ENCODE assay signal across 1 cellular context in the genomic region with DNA sequence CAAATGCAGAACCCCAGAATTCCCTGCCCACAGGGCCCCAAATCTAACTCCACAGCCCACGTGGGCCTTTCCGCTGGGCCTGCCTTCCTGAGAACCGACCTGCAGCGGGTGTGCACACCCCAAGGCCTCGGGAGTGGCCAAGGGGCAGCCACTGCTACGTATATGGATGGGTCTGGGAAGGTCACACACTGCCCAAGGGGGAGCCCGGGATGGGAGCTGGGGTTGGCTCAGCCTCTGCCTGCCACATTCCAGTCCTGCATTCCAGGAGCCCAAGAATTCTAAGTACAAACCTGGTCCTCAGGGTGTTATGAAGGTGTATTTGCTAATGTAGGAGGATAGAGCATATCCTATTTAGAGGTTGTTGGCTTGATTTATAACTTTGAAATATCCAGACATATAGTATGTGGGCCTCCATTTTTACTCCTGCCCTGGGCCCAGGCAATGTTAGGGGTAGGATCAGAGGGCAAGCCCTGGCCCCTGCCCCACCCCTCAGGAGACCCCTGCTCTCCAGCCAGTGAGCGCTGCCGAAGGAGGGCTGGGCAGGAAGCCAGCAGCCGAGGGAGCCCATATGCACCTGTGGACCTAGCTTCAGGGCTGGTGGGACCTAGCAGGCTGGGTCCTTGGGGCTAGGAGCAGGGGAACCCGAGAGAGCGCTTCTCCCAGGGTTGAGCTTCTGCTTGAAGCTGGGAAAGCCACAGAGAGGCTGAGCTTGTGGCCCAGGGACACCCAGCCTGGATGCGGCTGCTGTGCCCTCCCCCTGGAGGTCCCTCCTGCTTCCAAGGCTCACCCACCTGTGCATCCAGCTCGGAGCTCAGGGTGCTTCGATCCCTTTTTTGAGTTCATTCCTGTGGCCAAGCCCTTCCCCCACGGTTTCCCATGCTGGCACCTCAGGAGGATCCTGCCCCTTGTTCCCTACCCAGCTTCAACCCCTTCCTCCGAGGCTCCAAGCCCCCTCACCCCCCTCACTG.
TF ChIP-seq lines count a peak whose summit lies in the region.

No MANE protein-coding gene starts in this region.

TF ChIP-seq in K562, 482 proteins besides CTCF, POLR2A, EP300 and RAD21:
- TF ChIP-seq NR4A1 (CRISPR knock-in tag; IDR thresholded peaks at IDR 0.05) = no peak
- 0 out of 2 replicates have a peak, but pooled peaks have one; percentile 20 for TF ChIP-seq NR4A1 (tag; IDR thresholded peaks at IDR 0.05)
- TF ChIP-seq, protein P1, sequence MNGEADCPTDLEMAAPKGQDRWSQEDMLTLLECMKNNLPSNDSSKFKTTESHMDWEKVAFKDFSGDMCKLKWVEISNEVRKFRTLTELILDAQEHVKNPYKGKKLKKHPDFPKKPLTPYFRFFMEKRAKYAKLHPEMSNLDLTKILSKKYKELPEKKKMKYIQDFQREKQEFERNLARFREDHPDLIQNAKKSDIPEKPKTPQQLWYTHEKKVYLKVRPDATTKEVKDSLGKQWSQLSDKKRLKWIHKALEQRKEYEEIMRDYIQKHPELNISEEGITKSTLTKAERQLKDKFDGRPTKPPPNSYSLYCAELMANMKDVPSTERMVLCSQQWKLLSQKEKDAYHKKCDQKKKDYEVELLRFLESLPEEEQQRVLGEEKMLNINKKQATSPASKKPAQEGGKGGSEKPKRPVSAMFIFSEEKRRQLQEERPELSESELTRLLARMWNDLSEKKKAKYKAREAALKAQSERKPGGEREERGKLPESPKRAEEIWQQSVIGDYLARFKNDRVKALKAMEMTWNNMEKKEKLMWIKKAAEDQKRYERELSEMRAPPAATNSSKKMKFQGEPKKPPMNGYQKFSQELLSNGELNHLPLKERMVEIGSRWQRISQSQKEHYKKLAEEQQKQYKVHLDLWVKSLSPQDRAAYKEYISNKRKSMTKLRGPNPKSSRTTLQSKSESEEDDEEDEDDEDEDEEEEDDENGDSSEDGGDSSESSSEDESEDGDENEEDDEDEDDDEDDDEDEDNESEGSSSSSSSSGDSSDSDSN (IDR thresholded peaks at IDR 0.05; ENCODE audit: borderline replicate concordance in 1 of 2, low read depth in 2 of 2, low read length in 2 of 2) = no peak
- TF ChIP-seq U2AF2 (optimal IDR thresholded peaks at IDR 0.05; ENCODE audit: low read depth, low read length) = no peak
- TF ChIP-seq WHSC1 (IDR thresholded peaks at IDR 0.05; ENCODE audit: low read length) = peak; percentile 84
- TF ChIP-seq NFIC (IDR thresholded peaks at IDR 0.05) = peak; percentile 36
- no peak for TF ChIP-seq ZNF134 (CRISPR knock-in tag; conservative IDR thresholded peaks at IDR 0.05)
- TF ChIP-seq, protein P2, sequence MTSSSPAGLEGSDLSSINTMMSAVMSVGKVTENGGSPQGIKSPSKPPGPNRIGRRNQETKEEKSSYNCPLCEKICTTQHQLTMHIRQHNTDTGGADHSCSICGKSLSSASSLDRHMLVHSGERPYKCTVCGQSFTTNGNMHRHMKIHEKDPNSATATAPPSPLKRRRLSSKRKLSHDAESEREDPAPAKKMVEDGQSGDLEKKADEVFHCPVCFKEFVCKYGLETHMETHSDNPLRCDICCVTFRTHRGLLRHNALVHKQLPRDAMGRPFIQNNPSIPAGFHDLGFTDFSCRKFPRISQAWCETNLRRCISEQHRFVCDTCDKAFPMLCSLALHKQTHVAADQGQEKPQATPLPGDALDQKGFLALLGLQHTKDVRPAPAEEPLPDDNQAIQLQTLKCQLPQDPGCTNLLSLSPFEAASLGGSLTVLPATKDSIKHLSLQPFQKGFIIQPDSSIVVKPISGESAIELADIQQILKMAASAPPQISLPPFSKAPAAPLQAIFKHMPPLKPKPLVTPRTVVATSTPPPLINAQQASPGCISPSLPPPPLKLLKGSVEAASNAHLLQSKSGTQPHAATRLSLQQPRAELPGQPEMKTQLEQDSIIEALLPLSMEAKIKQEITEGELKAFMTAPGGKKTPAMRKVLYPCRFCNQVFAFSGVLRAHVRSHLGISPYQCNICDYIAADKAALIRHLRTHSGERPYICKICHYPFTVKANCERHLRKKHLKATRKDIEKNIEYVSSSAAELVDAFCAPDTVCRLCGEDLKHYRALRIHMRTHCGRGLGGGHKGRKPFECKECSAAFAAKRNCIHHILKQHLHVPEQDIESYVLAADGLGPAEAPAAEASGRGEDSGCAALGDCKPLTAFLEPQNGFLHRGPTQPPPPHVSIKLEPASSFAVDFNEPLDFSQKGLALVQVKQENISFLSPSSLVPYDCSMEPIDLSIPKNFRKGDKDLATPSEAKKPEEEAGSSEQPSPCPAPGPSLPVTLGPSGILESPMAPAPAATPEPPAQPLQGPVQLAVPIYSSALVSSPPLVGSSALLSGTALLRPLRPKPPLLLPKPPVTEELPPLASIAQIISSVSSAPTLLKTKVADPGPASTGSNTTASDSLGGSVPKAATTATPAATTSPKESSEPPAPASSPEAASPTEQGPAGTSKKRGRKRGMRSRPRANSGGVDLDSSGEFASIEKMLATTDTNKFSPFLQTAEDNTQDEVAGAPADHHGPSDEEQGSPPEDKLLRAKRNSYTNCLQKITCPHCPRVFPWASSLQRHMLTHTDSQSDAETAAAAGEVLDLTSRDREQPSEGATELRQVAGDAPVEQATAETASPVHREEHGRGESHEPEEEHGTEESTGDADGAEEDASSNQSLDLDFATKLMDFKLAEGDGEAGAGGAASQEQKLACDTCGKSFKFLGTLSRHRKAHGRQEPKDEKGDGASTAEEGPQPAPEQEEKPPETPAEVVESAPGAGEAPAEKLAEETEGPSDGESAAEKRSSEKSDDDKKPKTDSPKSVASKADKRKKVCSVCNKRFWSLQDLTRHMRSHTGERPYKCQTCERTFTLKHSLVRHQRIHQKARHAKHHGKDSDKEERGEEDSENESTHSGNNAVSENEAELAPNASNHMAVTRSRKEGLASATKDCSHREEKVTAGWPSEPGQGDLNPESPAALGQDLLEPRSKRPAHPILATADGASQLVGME (CRISPR knock-in tag; IDR thresholded peaks at IDR 0.05) = 0 out of 2 replicates have a peak, but pooled peaks have one; percentile 26
- TF ChIP-seq, protein P3, sequence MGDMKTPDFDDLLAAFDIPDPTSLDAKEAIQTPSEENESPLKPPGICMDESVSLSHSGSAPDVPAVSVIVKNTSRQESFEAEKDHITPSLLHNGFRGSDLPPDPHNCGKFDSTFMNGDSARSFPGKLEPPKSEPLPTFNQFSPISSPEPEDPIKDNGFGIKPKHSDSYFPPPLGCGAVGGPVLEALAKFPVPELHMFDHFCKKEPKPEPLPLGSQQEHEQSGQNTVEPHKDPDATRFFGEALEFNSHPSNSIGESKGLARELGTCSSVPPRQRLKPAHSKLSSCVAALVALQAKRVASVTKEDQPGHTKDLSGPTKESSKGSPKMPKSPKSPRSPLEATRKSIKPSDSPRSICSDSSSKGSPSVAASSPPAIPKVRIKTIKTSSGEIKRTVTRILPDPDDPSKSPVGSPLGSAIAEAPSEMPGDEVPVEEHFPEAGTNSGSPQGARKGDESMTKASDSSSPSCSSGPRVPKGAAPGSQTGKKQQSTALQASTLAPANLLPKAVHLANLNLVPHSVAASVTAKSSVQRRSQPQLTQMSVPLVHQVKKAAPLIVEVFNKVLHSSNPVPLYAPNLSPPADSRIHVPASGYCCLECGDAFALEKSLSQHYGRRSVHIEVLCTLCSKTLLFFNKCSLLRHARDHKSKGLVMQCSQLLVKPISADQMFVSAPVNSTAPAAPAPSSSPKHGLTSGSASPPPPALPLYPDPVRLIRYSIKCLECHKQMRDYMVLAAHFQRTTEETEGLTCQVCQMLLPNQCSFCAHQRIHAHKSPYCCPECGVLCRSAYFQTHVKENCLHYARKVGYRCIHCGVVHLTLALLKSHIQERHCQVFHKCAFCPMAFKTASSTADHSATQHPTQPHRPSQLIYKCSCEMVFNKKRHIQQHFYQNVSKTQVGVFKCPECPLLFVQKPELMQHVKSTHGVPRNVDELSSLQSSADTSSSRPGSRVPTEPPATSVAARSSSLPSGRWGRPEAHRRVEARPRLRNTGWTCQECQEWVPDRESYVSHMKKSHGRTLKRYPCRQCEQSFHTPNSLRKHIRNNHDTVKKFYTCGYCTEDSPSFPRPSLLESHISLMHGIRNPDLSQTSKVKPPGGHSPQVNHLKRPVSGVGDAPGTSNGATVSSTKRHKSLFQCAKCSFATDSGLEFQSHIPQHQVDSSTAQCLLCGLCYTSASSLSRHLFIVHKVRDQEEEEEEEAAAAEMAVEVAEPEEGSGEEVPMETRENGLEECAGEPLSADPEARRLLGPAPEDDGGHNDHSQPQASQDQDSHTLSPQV (IDR thresholded peaks at IDR 0.05) = peak; percentile 6; the same call in 1 of the 2 replicates
- no peak for TF ChIP-seq ARID1B (IDR thresholded peaks at IDR 0.05)
- 0 out of 2 replicates have a peak, but pooled peaks have one; percentile 52 for TF ChIP-seq HDGF (IDR thresholded peaks at IDR 0.05)
- no peak for TF ChIP-seq FOXP1 (CRISPR knock-in tag; IDR thresholded peaks at IDR 0.05)
- TF ChIP-seq ZFP36 (IDR thresholded peaks at IDR 0.05; ENCODE audit: low read depth, low read length, partially characterized antibody) = peak; percentile 44
